In genomic region chr15:52021128-52021671, GRCh38 we compare ENCODE assay signal across 1 cellular context.
A peak's percentile ranks its signal among the peaks of the same experiment; 100 is the strongest.
TF ChIP-seq lines count a peak whose summit lies in the region.

No MANE protein-coding gene starts in this region.

TF ChIP-seq in GM12878, 131 proteins besides CTCF, POLR2A, EP300 and RAD21 (continued from another document):
- TF ChIP-seq E2F8 (IDR thresholded peaks at IDR 0.05; ENCODE audit: low read depth, partially characterized antibody), result no peak
- TF ChIP-seq YY1 (IDR thresholded peaks at IDR 0.05; ENCODE audit: low read depth, low read length), result no peak
- TF ChIP-seq FOXM1 (IDR thresholded peaks at IDR 0.05; ENCODE audit: low read depth, low read length), result 0 out of 2 replicates have a peak, but pooled peaks have one; percentile 52
- TF ChIP-seq BCL11A (IDR thresholded peaks at IDR 0.05; ENCODE audit: low read depth, low read length), result peak; percentile 64
- peak in 1 of 2 experiments; percentile 59; a peak in 1 of 4 replicates for TF ChIP-seq ETV6 (conservative IDR thresholded peaks at IDR 0.05 in 1 of 2, IDR thresholded peaks at IDR 0.05 in 1 of 2; ENCODE audit: borderline replicate concordance in 1 of 2, low read depth in 1 of 2)
- TF ChIP-seq IRF4 (IDR thresholded peaks at IDR 0.05; ENCODE audit: low read depth, low read length), result peak; percentile 58; the same call in 1 of the 2 replicates
- no peak for TF ChIP-seq NR2C1 (IDR thresholded peaks at IDR 0.05)
- TF ChIP-seq MEF2A (IDR thresholded peaks at IDR 0.05; ENCODE audit: insufficient read depth, low read depth, low read length), result 0 out of 2 replicates have a peak, but pooled peaks have one; percentile 9
- TF ChIP-seq, protein P1, sequence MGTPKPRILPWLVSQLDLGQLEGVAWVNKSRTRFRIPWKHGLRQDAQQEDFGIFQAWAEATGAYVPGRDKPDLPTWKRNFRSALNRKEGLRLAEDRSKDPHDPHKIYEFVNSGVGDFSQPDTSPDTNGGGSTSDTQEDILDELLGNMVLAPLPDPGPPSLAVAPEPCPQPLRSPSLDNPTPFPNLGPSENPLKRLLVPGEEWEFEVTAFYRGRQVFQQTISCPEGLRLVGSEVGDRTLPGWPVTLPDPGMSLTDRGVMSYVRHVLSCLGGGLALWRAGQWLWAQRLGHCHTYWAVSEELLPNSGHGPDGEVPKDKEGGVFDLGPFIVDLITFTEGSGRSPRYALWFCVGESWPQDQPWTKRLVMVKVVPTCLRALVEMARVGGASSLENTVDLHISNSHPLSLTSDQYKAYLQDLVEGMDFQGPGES (IDR thresholded peaks at IDR 0.05), result no peak
- peak; percentile 43; the same call in 1 of the 2 replicates for TF ChIP-seq MXI1 (IDR thresholded peaks at IDR 0.05; ENCODE audit: low read depth, low read length)
- TF ChIP-seq CBX5 (IDR thresholded peaks at IDR 0.05; ENCODE audit: low read depth), result peak; percentile 64; the same call in 1 of the 2 replicates
- no peak for TF ChIP-seq SIX5 (IDR thresholded peaks at IDR 0.05; ENCODE audit: low read depth, low read length, severe bottlenecking)
- no peak for TF ChIP-seq ELK1 (IDR thresholded peaks at IDR 0.05; ENCODE audit: low read depth, low read length)
- TF ChIP-seq, protein P2, sequence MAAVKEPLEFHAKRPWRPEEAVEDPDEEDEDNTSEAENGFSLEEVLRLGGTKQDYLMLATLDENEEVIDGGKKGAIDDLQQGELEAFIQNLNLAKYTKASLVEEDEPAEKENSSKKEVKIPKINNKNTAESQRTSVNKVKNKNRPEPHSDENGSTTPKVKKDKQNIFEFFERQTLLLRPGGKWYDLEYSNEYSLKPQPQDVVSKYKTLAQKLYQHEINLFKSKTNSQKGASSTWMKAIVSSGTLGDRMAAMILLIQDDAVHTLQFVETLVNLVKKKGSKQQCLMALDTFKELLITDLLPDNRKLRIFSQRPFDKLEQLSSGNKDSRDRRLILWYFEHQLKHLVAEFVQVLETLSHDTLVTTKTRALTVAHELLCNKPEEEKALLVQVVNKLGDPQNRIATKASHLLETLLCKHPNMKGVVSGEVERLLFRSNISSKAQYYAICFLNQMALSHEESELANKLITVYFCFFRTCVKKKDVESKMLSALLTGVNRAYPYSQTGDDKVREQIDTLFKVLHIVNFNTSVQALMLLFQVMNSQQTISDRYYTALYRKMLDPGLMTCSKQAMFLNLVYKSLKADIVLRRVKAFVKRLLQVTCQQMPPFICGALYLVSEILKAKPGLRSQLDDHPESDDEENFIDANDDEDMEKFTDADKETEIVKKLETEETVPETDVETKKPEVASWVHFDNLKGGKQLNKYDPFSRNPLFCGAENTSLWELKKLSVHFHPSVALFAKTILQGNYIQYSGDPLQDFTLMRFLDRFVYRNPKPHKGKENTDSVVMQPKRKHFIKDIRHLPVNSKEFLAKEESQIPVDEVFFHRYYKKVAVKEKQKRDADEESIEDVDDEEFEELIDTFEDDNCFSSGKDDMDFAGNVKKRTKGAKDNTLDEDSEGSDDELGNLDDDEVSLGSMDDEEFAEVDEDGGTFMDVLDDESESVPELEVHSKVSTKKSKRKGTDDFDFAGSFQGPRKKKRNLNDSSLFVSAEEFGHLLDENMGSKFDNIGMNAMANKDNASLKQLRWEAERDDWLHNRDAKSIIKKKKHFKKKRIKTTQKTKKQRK (IDR thresholded peaks at IDR 0.05; ENCODE audit: low read depth, low read length), result no peak
- no peak for TF ChIP-seq PAX5 (IDR thresholded peaks at IDR 0.05; ENCODE audit: borderline replicate concordance, low read depth, low read length)
- no peak for TF ChIP-seq SUZ12 (IDR thresholded peaks at IDR 0.05; ENCODE audit: unreplicated experiment)
- no peak for TF ChIP-seq ZBTB11 (CRISPR knock-in tag; IDR thresholded peaks at IDR 0.05)
- no peak for TF ChIP-seq RELB (IDR thresholded peaks at IDR 0.05; ENCODE audit: low read depth)
- TF ChIP-seq, protein P3, sequence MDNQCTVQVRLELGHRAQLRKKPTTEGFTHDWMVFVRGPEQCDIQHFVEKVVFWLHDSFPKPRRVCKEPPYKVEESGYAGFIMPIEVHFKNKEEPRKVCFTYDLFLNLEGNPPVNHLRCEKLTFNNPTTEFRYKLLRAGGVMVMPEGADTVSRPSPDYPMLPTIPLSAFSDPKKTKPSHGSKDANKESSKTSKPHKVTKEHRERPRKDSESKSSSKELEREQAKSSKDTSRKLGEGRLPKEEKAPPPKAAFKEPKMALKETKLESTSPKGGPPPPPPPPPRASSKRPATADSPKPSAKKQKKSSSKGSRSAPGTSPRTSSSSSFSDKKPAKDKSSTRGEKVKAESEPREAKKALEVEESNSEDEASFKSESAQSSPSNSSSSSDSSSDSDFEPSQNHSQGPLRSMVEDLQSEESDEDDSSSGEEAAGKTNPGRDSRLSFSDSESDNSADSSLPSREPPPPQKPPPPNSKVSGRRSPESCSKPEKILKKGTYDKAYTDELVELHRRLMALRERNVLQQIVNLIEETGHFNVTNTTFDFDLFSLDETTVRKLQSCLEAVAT (IDR thresholded peaks at IDR 0.05), result peak; percentile 78
- TF ChIP-seq, protein P4, sequence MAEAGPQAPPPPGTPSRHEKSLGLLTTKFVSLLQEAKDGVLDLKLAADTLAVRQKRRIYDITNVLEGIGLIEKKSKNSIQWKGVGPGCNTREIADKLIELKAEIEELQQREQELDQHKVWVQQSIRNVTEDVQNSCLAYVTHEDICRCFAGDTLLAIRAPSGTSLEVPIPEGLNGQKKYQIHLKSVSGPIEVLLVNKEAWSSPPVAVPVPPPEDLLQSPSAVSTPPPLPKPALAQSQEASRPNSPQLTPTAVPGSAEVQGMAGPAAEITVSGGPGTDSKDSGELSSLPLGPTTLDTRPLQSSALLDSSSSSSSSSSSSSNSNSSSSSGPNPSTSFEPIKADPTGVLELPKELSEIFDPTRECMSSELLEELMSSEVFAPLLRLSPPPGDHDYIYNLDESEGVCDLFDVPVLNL (IDR thresholded peaks at IDR 0.05; ENCODE audit: low read depth, low read length), result 0 out of 2 replicates have a peak, but pooled peaks have one; percentile 3
- no peak for TF ChIP-seq LARP7 (IDR thresholded peaks at IDR 0.05)
- TF ChIP-seq ZNF217 (IDR thresholded peaks at IDR 0.05), result no peak
- peak; percentile 82 for TF ChIP-seq NBN (IDR thresholded peaks at IDR 0.05)
- no peak for TF ChIP-seq CEBPB (IDR thresholded peaks at IDR 0.05; ENCODE audit: borderline replicate concordance in 1 of 2, low read depth in 2 of 2, low read length in 2 of 2)
- no peak; the same call in 1 of the 2 replicates for TF ChIP-seq ZBED1 (IDR thresholded peaks at IDR 0.05; ENCODE audit: borderline replicate concordance)
- TF ChIP-seq SRF (IDR thresholded peaks at IDR 0.05; ENCODE audit: low read depth in 2 of 2, low read length in 2 of 2), result no peak
- TF ChIP-seq EED (IDR thresholded peaks at IDR 0.05; ENCODE audit: low read depth), result peak; percentile 13; the same call in 1 of the 2 replicates
- peak; percentile 73 for TF ChIP-seq BCL3 (IDR thresholded peaks at IDR 0.05; ENCODE audit: borderline replicate concordance, insufficient read depth, low read depth, low read length, poor library complexity, severe bottlenecking)
- TF ChIP-seq, protein P5, sequence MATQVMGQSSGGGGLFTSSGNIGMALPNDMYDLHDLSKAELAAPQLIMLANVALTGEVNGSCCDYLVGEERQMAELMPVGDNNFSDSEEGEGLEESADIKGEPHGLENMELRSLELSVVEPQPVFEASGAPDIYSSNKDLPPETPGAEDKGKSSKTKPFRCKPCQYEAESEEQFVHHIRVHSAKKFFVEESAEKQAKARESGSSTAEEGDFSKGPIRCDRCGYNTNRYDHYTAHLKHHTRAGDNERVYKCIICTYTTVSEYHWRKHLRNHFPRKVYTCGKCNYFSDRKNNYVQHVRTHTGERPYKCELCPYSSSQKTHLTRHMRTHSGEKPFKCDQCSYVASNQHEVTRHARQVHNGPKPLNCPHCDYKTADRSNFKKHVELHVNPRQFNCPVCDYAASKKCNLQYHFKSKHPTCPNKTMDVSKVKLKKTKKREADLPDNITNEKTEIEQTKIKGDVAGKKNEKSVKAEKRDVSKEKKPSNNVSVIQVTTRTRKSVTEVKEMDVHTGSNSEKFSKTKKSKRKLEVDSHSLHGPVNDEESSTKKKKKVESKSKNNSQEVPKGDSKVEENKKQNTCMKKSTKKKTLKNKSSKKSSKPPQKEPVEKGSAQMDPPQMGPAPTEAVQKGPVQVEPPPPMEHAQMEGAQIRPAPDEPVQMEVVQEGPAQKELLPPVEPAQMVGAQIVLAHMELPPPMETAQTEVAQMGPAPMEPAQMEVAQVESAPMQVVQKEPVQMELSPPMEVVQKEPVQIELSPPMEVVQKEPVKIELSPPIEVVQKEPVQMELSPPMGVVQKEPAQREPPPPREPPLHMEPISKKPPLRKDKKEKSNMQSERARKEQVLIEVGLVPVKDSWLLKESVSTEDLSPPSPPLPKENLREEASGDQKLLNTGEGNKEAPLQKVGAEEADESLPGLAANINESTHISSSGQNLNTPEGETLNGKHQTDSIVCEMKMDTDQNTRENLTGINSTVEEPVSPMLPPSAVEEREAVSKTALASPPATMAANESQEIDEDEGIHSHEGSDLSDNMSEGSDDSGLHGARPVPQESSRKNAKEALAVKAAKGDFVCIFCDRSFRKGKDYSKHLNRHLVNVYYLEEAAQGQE (IDR thresholded peaks at IDR 0.05; ENCODE audit: low read depth, low read length), result peak; percentile 16; the same call in 1 of the 2 replicates
- no peak for TF ChIP-seq DPF2 (IDR thresholded peaks at IDR 0.05)
- no peak for TF ChIP-seq SREBF1 (IDR thresholded peaks at IDR 0.05; ENCODE audit: low read length)
- TF ChIP-seq RB1 (IDR thresholded peaks at IDR 0.05; ENCODE audit: borderline replicate concordance), result no peak
- TF ChIP-seq KLF5 (IDR thresholded peaks at IDR 0.05; ENCODE audit: partially characterized antibody), result no peak
- TF ChIP-seq RUNX3 (IDR thresholded peaks at IDR 0.05; ENCODE audit: low read length), result peak; percentile 77
- TF ChIP-seq IKZF2 (IDR thresholded peaks at IDR 0.05), result no peak
TF ChIP-seq in GM12878: peak in this region for 37.
